ENCODE assay signal across 9 cellular contexts in the genomic region with DNA sequence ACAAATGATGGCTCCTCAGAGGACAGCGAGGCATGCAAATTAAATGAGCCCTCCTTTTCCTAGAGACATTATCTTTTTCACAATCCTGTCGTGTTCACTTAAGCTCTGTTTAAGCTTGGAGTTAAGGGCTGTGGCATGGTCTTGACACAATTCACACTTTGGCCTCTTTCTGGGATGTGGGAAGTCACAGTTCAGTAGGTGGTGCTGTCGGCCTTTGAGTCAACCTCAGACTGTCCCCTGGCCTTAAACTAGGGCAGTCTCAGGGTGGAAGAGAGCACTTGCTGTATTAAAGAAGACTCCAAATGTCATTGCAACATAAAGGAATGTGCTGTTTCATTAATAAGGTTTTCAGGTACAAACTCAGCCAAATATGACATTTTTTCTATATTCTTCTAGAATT.
DNase-seq lines count a peak whose midpoint lies in the region; ATAC-seq and TF ChIP-seq lines count a peak whose summit lies in the region.
"Had no signal": no experiment of that assay in that cellular context is flagged by ENCODE, and none has a peak within 500 bp of the region (broad histone marks: within the 10 kb centered on the region; RNA-seq: fewer than 3 reads in every experiment).

No MANE protein-coding gene starts in this region.

- POLR2A ChIA-PET in activated CD8-positive, alpha-beta T cell treated with anti-CD3 and anti-CD28 coated beads for 36 hours (lab: Charles Lee) = no interaction called here

- no peak for TF ChIP-seq POLR2A in right lobe of liver (IDR thresholded peaks at IDR 0.05)

- peak; percentile 45 for ATAC-seq in GM21360 (IDR thresholded peaks at IDR 0.05; ENCODE audit: unreplicated experiment)
- peak; percentile 61 for ATAC-seq in activated CD8-positive, alpha-beta T cell treated with anti-CD3 and anti-CD28 coated beads for 36 hours
- ATAC-seq in right lobe of liver = peak; percentile 63 to 82 (median 72)

- H3K36me3 ChIP-seq in right lobe of liver = no peaks in the 10 kb centered on the region

- TF ChIP-seq CTCF in activated CD8-positive, alpha-beta T cell treated with anti-CD3 and anti-CD28 coated beads for 36 hours (IDR thresholded peaks at IDR 0.05) = peak; percentile 55
- peak in 3 of 4 donors; percentile 24 to 29 (median 29) for TF ChIP-seq CTCF in right lobe of liver (IDR thresholded peaks at IDR 0.05)

- no peaks in the 10 kb centered on the region for H3K4me1 ChIP-seq in right lobe of liver

- intact Hi-C loops in activated CD8-positive, alpha-beta T cell treated with anti-CD3 and anti-CD28 coated beads for 36 hours (cut with micrococcal nuclease) = loop anchor here (10.0 kb wide), 2 partner anchors 442 to 702 kb away; no protein-coding TSS in a partner anchor
- intact Hi-C loops in right lobe of liver (cut with DNase I) = no loop called here

- no peaks in the 10 kb centered on the region for H3K9me3 Mint-ChIP-seq in activated CD8-positive, alpha-beta T cell treated with anti-CD3 and anti-CD28 coated beads for 36 hours

- H3K36me3 Mint-ChIP-seq in activated CD8-positive, alpha-beta T cell treated with anti-CD3 and anti-CD28 coated beads for 36 hours (ENCODE audit: low read depth) = no peaks in the 10 kb centered on the region

- H3K27me3 ChIP-seq in right lobe of liver = no peaks in the 10 kb centered on the region

- no peak overlapping the region for H3K4me3 Mint-ChIP-seq in activated CD8-positive, alpha-beta T cell treated with anti-CD3 and anti-CD28 coated beads for 36 hours

- DNase-seq in NCI-H1092 treated with DMSO at 0.1 percent for 48 hours (lab: John Stamatoyannopoulos, UW) (peak; percentile 17), NCI-H1092 (lab: John Stamatoyannopoulos, UW) (no peak), HT1080 (ENCODE audit: low read depth) (peak; percentile 36), right lobe of liver (peak in 1 of 3 donors; percentile 25), NCI-H2029 (lab: John Stamatoyannopoulos, UW) (no peak)
- DNase-seq in activated CD8-positive, alpha-beta T cell treated with anti-CD3 and anti-CD28 coated beads for 36 hours = peak; percentile 54
- DNase-seq in effector CD4-positive, alpha-beta T cell = no peak

- CTCF ChIA-PET in activated CD8-positive, alpha-beta T cell treated with anti-CD3 and anti-CD28 coated beads for 36 hours (lab: Charles Lee) = interaction anchor here (0.7 to 2.1 kb wide), 10 partner anchors 10 to 827 kb away, joined by 3 to 11 read pairs (median 3); no protein-coding TSS in a partner anchor

- peaks cover 26% of the 10 kb centered on the region for H3K4me1 Mint-ChIP-seq in activated CD8-positive, alpha-beta T cell treated with anti-CD3 and anti-CD28 coated beads for 36 hours (ENCODE audit: low read depth)

- H3K27ac ChIP-seq in right lobe of liver = no peak overlapping the region
- H3K27ac ChIP-seq: SK-N-MC had no signal

- WGBS in right lobe of liver (ENCODE audit: insufficient coverage, low coverage, low lambda C conversion rate, missing lambda C conversion rate) = 22% methylated on average over 3 of the region's 3 CpGs

- peaks cover 73% of the 10 kb centered on the region for H3K27me3 Mint-ChIP-seq in activated CD8-positive, alpha-beta T cell treated with anti-CD3 and anti-CD28 coated beads for 36 hours

- H3K27ac Mint-ChIP-seq in activated CD8-positive, alpha-beta T cell treated with anti-CD3 and anti-CD28 coated beads for 36 hours = no peak overlapping the region

- H3K9me3 ChIP-seq in right lobe of liver = no peaks in the 10 kb centered on the region

- no peak overlapping the region for H3K4me3 ChIP-seq in right lobe of liver
- H3K4me3 ChIP-seq: SK-N-MC had no signal

Comparison
In these comparisons a context has a peak if more than half of its experiments do, and no peak if none do; other contexts are left out.
1. DNase-seq: peak in NCI-H1092 treated with DMSO at 0.1 percent for 48 hours (single experiment), HT1080 (single experiment) and activated CD8-positive, alpha-beta T cell treated with anti-CD3 and anti-CD28 coated beads for 36 hours (single experiment); none in NCI-H1092 (single experiment), effector CD4-positive, alpha-beta T cell (single experiment) and NCI-H2029 (single experiment).
2. Peak in every context shown above with its lines, with median percentiles within 50 percentile points of each other: ATAC-seq.